In genomic region chr21:43716376-43717165, GRCh38 we compare ENCODE assay signal across 10 cellular contexts. TPM values are rescaled to one million over a fixed set of nuclear protein-coding genes. Genes with fewer than 3 reads are reported as not detected.
DNase-seq lines count a peak whose midpoint lies in the region; ATAC-seq and TF ChIP-seq lines count a peak whose summit lies in the region.
"Had no signal": no experiment of that assay in that cellular context is flagged by ENCODE, and none has a peak within 500 bp of the region (broad histone marks: within the 10 kb centered on the region; RNA-seq: fewer than 3 reads in every experiment).

No MANE protein-coding gene starts in this region.

- peaks cover 2% of the 10 kb centered on the region for H3K36me3 Mint-ChIP-seq in activated B cell treated with CpG ODN at 0.5 μM for 24 hours (ENCODE audit: low read depth)
- H3K36me3 Mint-ChIP-seq in T-helper 17 cell (ENCODE audit: low read depth) = no peaks in the 10 kb centered on the region

- H3K9me3 Mint-ChIP-seq in stimulated activated naive CD8-positive, alpha-beta T cell treated with anti-CD3 and anti-CD28 coated beads, Interleukin-15, amount 100 ng/mL, for 72 hours = no peaks in the 10 kb centered on the region
- no peaks in the 10 kb centered on the region for H3K9me3 Mint-ChIP-seq in activated B cell treated with CpG ODN at 0.5 μM for 24 hours

- CTCF ChIA-PET in activated B cell treated with CpG ODN at 0.5 μM for 24 hours (lab: Charles Lee) = interaction anchor here (1.4 kb wide), 1 partner anchor 11 kb away, joined by 5 read pairs; no protein-coding TSS in a partner anchor

- intact Hi-C loops in activated B cell treated with CpG ODN at 0.5 μM for 24 hours (cut with micrococcal nuclease) = loop anchor here (1.0 to 10.0 kb wide), 3 partner anchors 28 to 1218 kb away; partner anchors contain the start of gene PKNOX1

- H3K27me3 Mint-ChIP-seq in stimulated activated naive CD8-positive, alpha-beta T cell treated with anti-CD3 and anti-CD28 coated beads, Interleukin-15, amount 100 ng/mL, for 72 hours = peaks cover 32% of the 10 kb centered on the region
- H3K27me3 Mint-ChIP-seq in activated B cell treated with CpG ODN at 0.5 μM for 24 hours (peaks cover 12% of the 10 kb centered on the region), T-helper 17 cell (no peaks in the 10 kb centered on the region)

- POLR2A ChIA-PET in activated B cell treated with CpG ODN at 0.5 μM for 24 hours (lab: Charles Lee) = interaction anchor here (0.5 to 2.5 kb wide), 9 partner anchors 8 to 741 kb away, joined by 3 to 14 read pairs (median 3); partner anchors contain the start of genes HSF2BP and RRP1B

- TF ChIP-seq CTCF in activated B cell treated with CpG ODN at 0.5 μM for 24 hours (IDR thresholded peaks at IDR 0.05) = no peak
- no peak for TF ChIP-seq CTCF in omental fat pad (IDR thresholded peaks at IDR 0.05)

- peaks cover 50% of the 10 kb centered on the region for H3K4me1 Mint-ChIP-seq in stimulated activated naive CD8-positive, alpha-beta T cell treated with anti-CD3 and anti-CD28 coated beads, Interleukin-15, amount 100 ng/mL, for 72 hours
- H3K4me1 Mint-ChIP-seq in activated B cell treated with CpG ODN at 0.5 μM for 24 hours (peaks cover 43% of the 10 kb centered on the region), T-helper 17 cell (peaks cover 8% of the 10 kb centered on the region)

- H3K4me3 Mint-ChIP-seq in stimulated activated naive CD8-positive, alpha-beta T cell treated with anti-CD3 and anti-CD28 coated beads, Interleukin-15, amount 100 ng/mL, for 72 hours = no peak overlapping the region
- H3K4me3 Mint-ChIP-seq in activated B cell treated with CpG ODN at 0.5 μM for 24 hours (peak overlapping the region; percentile 71), T-helper 17 cell (no peak overlapping the region)

- peak; percentile 6 for ATAC-seq in stimulated activated naive CD8-positive, alpha-beta T cell treated with anti-CD3 and anti-CD28 coated beads, Interleukin-15, Interleukin-2, amounts not matched to agents 100 U/mL and 50 U/mL, for 24 hours
- ATAC-seq in stimulated activated naive CD8-positive, alpha-beta T cell treated with anti-CD3 and anti-CD28 coated beads, Interleukin-15, amount 100 ng/mL, for 72 hours = no peak
- ATAC-seq in HG03196 (IDR thresholded peaks at IDR 0.05; ENCODE audit: unreplicated experiment) (peak; percentile 30), activated B cell treated with CpG ODN at 0.5 μM for 24 hours (ENCODE audit: low read depth) (peak; percentile 43), omental fat pad (ENCODE audit: low FRiP score) (no peak), T-helper 17 cell (no peak), GM19397 (IDR thresholded peaks at IDR 0.05; ENCODE audit: unreplicated experiment) (no peak)
- ATAC-seq: K562 had no signal

- DNase-seq in stimulated activated naive CD8-positive, alpha-beta T cell treated with anti-CD3 and anti-CD28 coated beads, Interleukin-15, Interleukin-2, amounts not matched to agents 100 U/mL and 50 U/mL, for 24 hours = peak; percentile 22
- DNase-seq in stimulated activated naive CD8-positive, alpha-beta T cell treated with anti-CD3 and anti-CD28 coated beads, Interleukin-15, amount 100 ng/mL, for 72 hours = no peak
- peak; percentile 46 for DNase-seq in activated B cell treated with CpG ODN at 0.5 μM for 24 hours
- DNase-seq in omental fat pad (ENCODE audit: low spot score) = no peak
- DNase-seq in mucosa of gallbladder (ENCODE audit: low spot score) = no peak
- no peak for DNase-seq in T-helper 17 cell
- DNase-seq: stimulated activated naive CD4-positive, alpha-beta T cell treated with Interleukin-2 at 50 U/mL for 16 hours had no signal

- H3K27ac Mint-ChIP-seq in stimulated activated naive CD8-positive, alpha-beta T cell treated with anti-CD3 and anti-CD28 coated beads, Interleukin-15, amount 100 ng/mL, for 72 hours = peak overlapping the region in 1 of 2 donors; percentile 78
- H3K27ac Mint-ChIP-seq in activated B cell treated with CpG ODN at 0.5 μM for 24 hours = peak overlapping the region; percentile 83
- no peak overlapping the region for H3K27ac Mint-ChIP-seq in T-helper 17 cell

- no peaks in the 10 kb centered on the region for H3K9me3 ChIP-seq in T-helper 17 cell (ENCODE audit: control insufficient read depth, low read length, poor library complexity, severe bottlenecking)

RNA-seq across cellular contexts. Expression of gene PDXK, which starts 2.4 kb away (rescaled TPM):
- 45.2 and 54.2 TPM in 2 replicates for total RNA-seq in activated B cell treated with CpG ODN at 0.5 μM for 24 hours
- 100 to 1,000 TPM in 2 of 4 donors, 10 to 100 TPM in 2; 58.8 to 111 (median 93.5) TPM for total RNA-seq in omental fat pad
- total RNA-seq in mucosa of gallbladder = 188 TPM
- 100 to 1,000 TPM in 1 of 2 donors, 10 to 100 TPM in 1; 93.1 to 106 TPM for total RNA-seq in T-helper 17 cell

RNA-seq across cellular contexts. Expression of gene RRP1B, which starts 57.2 kb away (rescaled TPM):
- 29.6 and 32.0 TPM in 2 replicates for total RNA-seq in activated B cell treated with CpG ODN at 0.5 μM for 24 hours
- 10 to 100 TPM; 19.4 to 47.4 (median 22.0) TPM for total RNA-seq in omental fat pad
- total RNA-seq in mucosa of gallbladder = 16.5 TPM
- 10 to 100 TPM; 30.3 to 30.6 TPM for total RNA-seq in T-helper 17 cell

RNA-seq across cellular contexts. Expression of gene HSF2BP, which starts 57.3 kb away (rescaled TPM):
- total RNA-seq in activated B cell treated with CpG ODN at 0.5 μM for 24 hours (0.58 and 0.61 TPM in 2 replicates), omental fat pad (1 to 10 TPM in 2 of 4 donors, under 1 TPM in 1, not detected in 1; 0.94 to 1.6 (median 1.1) TPM), mucosa of gallbladder (0.26 TPM), T-helper 17 cell (under 1 TPM; 0.20 to 0.37 TPM)

RNA-seq across cellular contexts. Expression of gene CSTB, which starts 59.5 kb away (rescaled TPM):
- total RNA-seq in activated B cell treated with CpG ODN at 0.5 μM for 24 hours (16.0 and 17.1 TPM in 2 replicates), omental fat pad (10 to 100 TPM in 3 of 4 donors, 1 to 10 TPM in 1; 8.0 to 27.9 (median 17.7) TPM), mucosa of gallbladder (68.2 TPM), T-helper 17 cell (10 to 100 TPM; 22.0 to 26.0 TPM)

Comparison
In these comparisons a context has a peak if more than half of its experiments do, and no peak if none do; other contexts are left out.
1. ATAC-seq: peak in stimulated activated naive CD8-positive, alpha-beta T cell treated with anti-CD3 and anti-CD28 coated beads, Interleukin-15, Interleukin-2, amounts not matched to agents 100 U/mL and 50 U/mL, for 24 hours (single experiment), HG03196 (single experiment) and activated B cell treated with CpG ODN at 0.5 μM for 24 hours (single experiment); none in stimulated activated naive CD8-positive, alpha-beta T cell treated with anti-CD3 and anti-CD28 coated beads, Interleukin-15, amount 100 ng/mL, for 72 hours (single experiment), omental fat pad (single experiment), T-helper 17 cell (single experiment) and GM19397 (single experiment).
2. DNase-seq: peak in stimulated activated naive CD8-positive, alpha-beta T cell treated with anti-CD3 and anti-CD28 coated beads, Interleukin-15, Interleukin-2, amounts not matched to agents 100 U/mL and 50 U/mL, for 24 hours (single experiment) and activated B cell treated with CpG ODN at 0.5 μM for 24 hours (single experiment); none in stimulated activated naive CD8-positive, alpha-beta T cell treated with anti-CD3 and anti-CD28 coated beads, Interleukin-15, amount 100 ng/mL, for 72 hours (0 of 2), omental fat pad (single experiment), mucosa of gallbladder (single experiment) and T-helper 17 cell (0 of 3).